Comparison of ENCODE assay signal across 9 cellular contexts in the genomic region with DNA sequence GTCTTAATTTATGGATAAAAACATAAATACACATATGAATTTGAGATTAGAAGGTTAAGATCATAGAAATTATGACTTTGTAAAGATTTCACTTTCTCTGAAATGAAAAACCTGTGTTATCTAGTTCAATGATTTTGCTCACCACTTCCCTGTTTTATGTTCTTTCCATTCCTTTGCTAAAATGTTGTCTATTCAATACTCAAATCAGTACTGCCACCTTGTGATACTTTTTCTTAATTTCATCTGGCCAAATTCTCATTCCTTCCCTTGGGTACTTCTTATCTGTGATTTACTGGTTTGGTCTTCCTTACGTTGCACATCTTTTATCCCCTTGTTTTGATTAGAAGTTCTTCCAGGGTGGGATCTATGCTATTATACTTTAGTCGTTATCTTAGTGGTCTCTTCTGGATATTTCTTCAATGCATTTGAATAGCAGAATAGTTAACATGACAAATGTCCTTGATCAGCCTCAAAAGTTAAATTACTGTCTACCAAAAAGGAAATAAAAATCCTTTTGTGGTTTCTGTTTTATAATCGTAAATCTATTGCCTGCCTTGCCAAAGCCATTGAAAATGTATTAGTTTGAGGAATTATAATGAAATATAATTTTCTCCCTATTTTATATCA.
DNase-seq lines count a peak whose midpoint lies in the region; ATAC-seq and TF ChIP-seq lines count a peak whose summit lies in the region.
"Had no signal": no experiment of that assay in that cellular context is flagged by ENCODE, and none has a peak within 500 bp of the region (broad histone marks: within the 10 kb centered on the region; RNA-seq: fewer than 3 reads in every experiment).

No MANE protein-coding gene starts in this region.

- no peaks in the 10 kb centered on the region for H3K36me3 Mint-ChIP-seq in glutamatergic neuron (ENCODE audit: unreplicated experiment)
- H3K36me3 Mint-ChIP-seq: activated naive CD4-positive, alpha-beta T cell treated with anti-CD3 and anti-CD28 coated beads, Interleukin-2, amount 50 U/mL, for 24 hours had no signal

- H3K4me3 ChIP-seq in tibial artery, result no peak overlapping the region

- DNase-seq in NCI-H2107 treated with DMSO at 0.1 percent for 48 hours (lab: John Stamatoyannopoulos, UW; ENCODE audit: unreplicated experiment), result peak; percentile 6
- DNase-seq in NCI-H2107 (lab: John Stamatoyannopoulos, UW), result no peak
- peak; percentile 40 for DNase-seq in RPMI7951 (ENCODE audit: low read depth)
- peak; percentile 16 for DNase-seq in fibroblast of the conjunctiva (ENCODE audit: low read depth)
- no peak for DNase-seq in tibial artery
- DNase-seq in glutamatergic neuron, result no peak

- no peak overlapping the region for H3K27ac ChIP-seq in tibial artery

- H3K4me1 Mint-ChIP-seq in glutamatergic neuron (ENCODE audit: low read depth, unreplicated experiment), result no peaks in the 10 kb centered on the region
- H3K4me1 Mint-ChIP-seq: activated naive CD4-positive, alpha-beta T cell treated with anti-CD3 and anti-CD28 coated beads, Interleukin-2, amount 50 U/mL, for 24 hours had no signal

- H3K9me3 Mint-ChIP-seq in glutamatergic neuron (ENCODE audit: unreplicated experiment), result no peaks in the 10 kb centered on the region
- H3K9me3 Mint-ChIP-seq: activated naive CD4-positive, alpha-beta T cell treated with anti-CD3 and anti-CD28 coated beads, Interleukin-2, amount 50 U/mL, for 24 hours had no signal

- H3K27me3 Mint-ChIP-seq in glutamatergic neuron (ENCODE audit: unreplicated experiment), result no peaks in the 10 kb centered on the region
- H3K27me3 Mint-ChIP-seq: activated naive CD4-positive, alpha-beta T cell treated with anti-CD3 and anti-CD28 coated beads, Interleukin-2, amount 50 U/mL, for 24 hours had no signal

- intact Hi-C loops in tibial artery (cut with DNase I; ENCODE audit: low total_unique reads), result loop anchor here (2.0 kb wide), 1 partner anchor 358 kb away; no protein-coding TSS in a partner anchor

- no peak overlapping the region for H3K27ac Mint-ChIP-seq in glutamatergic neuron (ENCODE audit: unreplicated experiment)
- H3K27ac Mint-ChIP-seq: activated naive CD4-positive, alpha-beta T cell treated with anti-CD3 and anti-CD28 coated beads, Interleukin-2, amount 50 U/mL, for 24 hours had no signal

- H3K27me3 ChIP-seq in tibial artery, result no peaks in the 10 kb centered on the region

- peak; percentile 55 for ATAC-seq in HG03432 (IDR thresholded peaks at IDR 0.05; ENCODE audit: unreplicated experiment)
- no peak for ATAC-seq in HG03196 (IDR thresholded peaks at IDR 0.05; ENCODE audit: unreplicated experiment)

- H3K4me3 Mint-ChIP-seq in glutamatergic neuron (ENCODE audit: unreplicated experiment), result no peak overlapping the region
- H3K4me3 Mint-ChIP-seq: activated naive CD4-positive, alpha-beta T cell treated with anti-CD3 and anti-CD28 coated beads, Interleukin-2, amount 50 U/mL, for 24 hours had no signal

- no peaks in the 10 kb centered on the region for H3K4me1 ChIP-seq in tibial artery

- no peaks in the 10 kb centered on the region for H3K9me3 ChIP-seq in tibial artery

- no peaks in the 10 kb centered on the region for H3K36me3 ChIP-seq in tibial artery

- peak; percentile 54 to 56 for TF ChIP-seq CTCF in tibial artery (IDR thresholded peaks at IDR 0.05)
- no peak for TF ChIP-seq CTCF in glutamatergic neuron (IDR thresholded peaks at IDR 0.05; ENCODE audit: partially characterized antibody, unreplicated experiment)

Comparison
In these comparisons a context has a peak if more than half of its experiments do, and no peak if none do; other contexts are left out.
1. DNase-seq: peak in NCI-H2107 treated with DMSO at 0.1 percent for 48 hours (single experiment), RPMI7951 (single experiment) and fibroblast of the conjunctiva (single experiment); none in NCI-H2107 (single experiment), tibial artery (0 of 2) and glutamatergic neuron (single experiment).